Comparison of ENCODE assay signal across 17 cellular contexts in genomic region chr15:50484781-50485180, GRCh38.
DNase-seq lines count a peak whose midpoint lies in the region; ATAC-seq, FAIRE-seq and TF ChIP-seq lines count a peak whose summit lies in the region.
"Had no signal": no experiment of that assay in that cellular context is flagged by ENCODE, and none has a peak within 500 bp of the region (broad histone marks: within the 10 kb centered on the region; RNA-seq: fewer than 3 reads in every experiment).

No MANE protein-coding gene starts in this region.

- DNase-seq in GM12892 (ENCODE audit: insufficient read length) (no peak), SK-N-DZ (ENCODE audit: low spot score) (no peak), NOMO-1 treated with DMSO at 0.1 percent for 48 hours (lab: John Stamatoyannopoulos, UW; ENCODE audit: unreplicated experiment) (no peak), cerebellum (ENCODE audit: low spot score) (no peak)
- no peak for DNase-seq in stimulated activated CD4-positive, alpha-beta T cell treated with anti-CD3 and anti-CD28 coated beads, Interleukin-15, amount 100 ng/mL, for 24 hours
- DNase-seq: AML-193, DMS153, hypothalamus, KBM-7, left lung, NCI-H1930, SHP77 had no signal

- ATAC-seq in GM19324 (IDR thresholded peaks at IDR 0.05; ENCODE audit: low FRiP score, unreplicated experiment) (peak; percentile 62), HG02763 (IDR thresholded peaks at IDR 0.05; ENCODE audit: unreplicated experiment) (peak; percentile 47), HG03565 (IDR thresholded peaks at IDR 0.05; ENCODE audit: unreplicated experiment) (peak; percentile 65)
- ATAC-seq: left lung, sciatic nerve had no signal

- FAIRE-seq in GM12892 (lab: Jason Lieb, UNC): peak; percentile 67
- FAIRE-seq: H1 had no signal

- TF ChIP-seq POLR2A in GM12892 (IDR thresholded peaks at IDR 0.05; ENCODE audit: low read depth, low read length): no peak
